In genomic region chr2:61810203-61810602, GRCh38 we compare ENCODE assay signal across 7 cellular contexts. TPM values are rescaled to one million over a fixed set of nuclear protein-coding genes. Genes with fewer than 3 reads are reported as not detected.
DNase-seq lines count a peak whose midpoint lies in the region; ATAC-seq, FAIRE-seq and TF ChIP-seq lines count a peak whose summit lies in the region.
"Not testable (repeated sequence)": the region's sequence is repeated elsewhere in the genome, so short reads cannot be mapped to it uniquely, and the experiment has no call there.

No MANE protein-coding gene starts in this region.

- intact Hi-C loops in activated B cell treated with CpG ODN at 0.5 μM for 24 hours (cut with micrococcal nuclease); K562 (cut with micrococcal nuclease): not testable (repeated sequence)

- not testable (repeated sequence) for H3K9me3 ChIP-seq in K562 (replicated peaks; ENCODE audit: control insufficient read depth, insufficient read depth, low read depth, low read length)

- FAIRE-seq in GM18507 (lab: Jason Lieb, UNC): peak; percentile 39
- not testable (repeated sequence) for FAIRE-seq in K562 (lab: Jason Lieb, UNC)

- not testable (repeated sequence) for H3K4me3 ChIP-seq in GM12865 (ENCODE audit: low read depth, low read length); NB4 (ENCODE audit: low read depth, low read length); K562

- H3K36me3 ChIP-seq in K562 (ENCODE audit: control insufficient read depth, insufficient read depth, low read length): not testable (repeated sequence)

- TF ChIP-seq POLR2A in NB4 (IDR thresholded peaks at IDR 0.05; ENCODE audit: extremely low read depth, insufficient read length); K562 (conservative IDR thresholded peaks at IDR 0.05): not testable (repeated sequence)

- not testable (repeated sequence) for TF ChIP-seq EP300 in K562 (IDR thresholded peaks at IDR 0.05; ENCODE audit: low read length)

- not testable (repeated sequence) for H3K27ac Mint-ChIP-seq in activated B cell treated with CpG ODN at 0.5 μM for 24 hours; stimulated activated memory B cell treated with anti-CD40 and anti-IgM and Interleukin-4, amounts not matched to agents 10 μg/mL and 1 μg/mL and 100 μg/mL, for 72 hours

- CTCF ChIA-PET in activated B cell treated with CpG ODN at 0.5 μM for 24 hours (lab: Charles Lee): interaction anchor here (0.5 kb wide), 1 partner anchor 16 kb away, joined by 3 read pairs; no protein-coding TSS in a partner anchor
- CTCF ChIA-PET in K562 (lab: Yijun Ruan, JAX; ENCODE audit: low intra/inter-chr PET ratio): not testable (repeated sequence)

- ATAC-seq in activated B cell treated with CpG ODN at 0.5 μM for 24 hours (ENCODE audit: low read depth): peak; percentile 31
- not testable (repeated sequence) for ATAC-seq in K562
- peak; percentile 39 for ATAC-seq in stimulated activated memory B cell treated with anti-CD40 and anti-IgM and Interleukin-4, amounts not matched to agents 10 μg/mL and 1 μg/mL and 100 μg/mL, for 72 hours

- in situ Hi-C loops in K562 (cut with MboI): not testable (repeated sequence)

- H3K4me1 ChIP-seq in K562 (replicated peaks in 1 of 2; ENCODE audit: control insufficient read depth in 2 of 2, insufficient read depth in 2 of 2, low read length in 2 of 2): not testable (repeated sequence)

- TF ChIP-seq CTCF in GM12865 (IDR thresholded peaks at IDR 0.05; ENCODE audit: insufficient read depth, low read depth, low read length, missing control alignments); NB4 (IDR thresholded peaks at IDR 0.05; ENCODE audit: low read depth, low read length); activated B cell treated with CpG ODN at 0.5 μM for 24 hours (IDR thresholded peaks at IDR 0.05); K562 (IDR thresholded peaks at IDR 0.05 in 2 of 3, conservative IDR thresholded peaks at IDR 0.05 in 1 of 3; ENCODE audit: insufficient read depth in 2 of 3, low read depth in 1 of 3, low read length in 3 of 3): not testable (repeated sequence)

- not testable (repeated sequence) for H2AFZ ChIP-seq in K562 (ENCODE audit: low read depth, low read length)

- H3K9me1 ChIP-seq in K562 (ENCODE audit: control insufficient read depth, insufficient read depth, low read length): not testable (repeated sequence)

- H3K9ac ChIP-seq in K562 (ENCODE audit: insufficient read depth in 1 of 2, low read depth in 2 of 2, low read length in 2 of 2): not testable (repeated sequence)

- not testable (repeated sequence) for H3K9me3 Mint-ChIP-seq in activated B cell treated with CpG ODN at 0.5 μM for 24 hours; stimulated activated memory B cell treated with anti-CD40 and anti-IgM and Interleukin-4, amounts not matched to agents 10 μg/mL and 1 μg/mL and 100 μg/mL, for 72 hours

- H4K20me1 ChIP-seq in K562 (replicated peaks; ENCODE audit: control insufficient read depth, insufficient read depth, low read length): not testable (repeated sequence)

- not testable (repeated sequence) for H3K27ac ChIP-seq in K562 (ENCODE audit: extremely low read depth, low read depth, low read length)

- H3K4me1 Mint-ChIP-seq in activated B cell treated with CpG ODN at 0.5 μM for 24 hours: not testable (repeated sequence)
- H3K4me1 Mint-ChIP-seq in stimulated activated memory B cell treated with anti-CD40 and anti-IgM and Interleukin-4, amounts not matched to agents 10 μg/mL and 1 μg/mL and 100 μg/mL, for 72 hours: peaks cover 16% of the 10 kb centered on the region

- BruUV-seq in K562 (replicated peaks; lab: Mats Ljungman, UMichigan): not testable (repeated sequence)

- not testable (repeated sequence) for H3K27me3 Mint-ChIP-seq in activated B cell treated with CpG ODN at 0.5 μM for 24 hours; stimulated activated memory B cell treated with anti-CD40 and anti-IgM and Interleukin-4, amounts not matched to agents 10 μg/mL and 1 μg/mL and 100 μg/mL, for 72 hours

- not testable (repeated sequence) for H3K79me2 ChIP-seq in K562 (ENCODE audit: control insufficient read depth, insufficient read depth, low read length)

- POLR2A ChIA-PET in activated B cell treated with CpG ODN at 0.5 μM for 24 hours (lab: Charles Lee): interaction anchor here (0.6 kb wide), 1 partner anchor 35 kb away, joined by 3 read pairs; no protein-coding TSS in a partner anchor
- POLR2A ChIA-PET in K562 (lab: Yijun Ruan, JAX): interaction anchor here (0.6 kb wide), 3 partner anchors 29 to 1088 kb away, joined by 3 read pairs; no protein-coding TSS in a partner anchor

- DNase-seq in GM12865 (ENCODE audit: low read depth) (peak; percentile 19), NB4 (ENCODE audit: low read depth) (peak; percentile 53), germinal center (ENCODE audit: low spot score) (peak; percentile 12)
- DNase-seq in GM18507 (ENCODE audit: extremely low spot score, insufficient read length, low read depth); activated B cell treated with CpG ODN at 0.5 μM for 24 hours; K562 (ENCODE audit: extremely low read depth in 1 of 4, low spot score in 3 of 4): not testable (repeated sequence)

- H3K36me3 Mint-ChIP-seq in activated B cell treated with CpG ODN at 0.5 μM for 24 hours (ENCODE audit: low read depth); stimulated activated memory B cell treated with anti-CD40 and anti-IgM and Interleukin-4, amounts not matched to agents 10 μg/mL and 1 μg/mL and 100 μg/mL, for 72 hours: not testable (repeated sequence)

- not testable (repeated sequence) for H3K4me2 ChIP-seq in K562 (ENCODE audit: insufficient read depth, low read length)

- not testable (repeated sequence) for H3K4me3 Mint-ChIP-seq in activated B cell treated with CpG ODN at 0.5 μM for 24 hours; stimulated activated memory B cell treated with anti-CD40 and anti-IgM and Interleukin-4, amounts not matched to agents 10 μg/mL and 1 μg/mL and 100 μg/mL, for 72 hours

- WGBS in K562 (ENCODE audit: insufficient coverage, low coverage, missing lambda C conversion rate): 0% methylated on average over 1 of the region's 1 CpG

- TF ChIP-seq RAD21 in K562 (CRISPR knock-in tag; conservative IDR thresholded peaks at IDR 0.05 in 1 of 2, IDR thresholded peaks at IDR 0.05 in 1 of 2): not testable (repeated sequence)

- H3K27me3 ChIP-seq in K562 (ENCODE audit: control insufficient read depth in 2 of 2, insufficient read depth in 2 of 2, low read length in 2 of 2): peaks cover 10 to 27% of the 10 kb centered on the region in 2 experiments

TF ChIP-seq in K562, 482 proteins besides CTCF, POLR2A, EP300 and RAD21:
- TF ChIP-seq SPI1 (IDR thresholded peaks at IDR 0.05; ENCODE audit: borderline replicate concordance, low read depth, low read length): peak; percentile 22; the same call in 1 of the 2 replicates

RNA-seq across cellular contexts. Expression of gene FAM161A, which starts 43.7 kb away (rescaled TPM):
- total RNA-seq in activated B cell treated with CpG ODN at 0.5 μM for 24 hours: 2.5 TPM in 2 replicates
- 0.53 and 2.1 TPM in 2 replicates for total RNA-seq in K562 (2011; cell fraction: chromatin; rRNA removed; ENCODE audit: low replicate concordance)
- 0.33 and 0.66 TPM in 2 replicates for total RNA-seq in K562 (2011; cell fraction: nucleolus; rRNA removed)
- total RNA-seq in K562 (2011; cell fraction: nucleoplasm; rRNA removed): 0.46 and 0.59 TPM in 2 replicates
- total RNA-seq in K562 (2014; rRNA removed): 0.27 and 0.82 TPM in 2 replicates
- 1.4 and 1.6 TPM in 2 replicates for total RNA-seq in K562 (2014; rRNA removed; fragmentation: Illumina TruSeq; extraction: Trizol)
- total RNA-seq in K562 (2015; rRNA removed; fragmentation: Illumina TruSeq; extraction: Trizol): 1.0 and 1.4 TPM in 2 replicates
- total RNA-seq in K562 (2021): 0.72 and 0.80 TPM in 2 replicates
- 0.35 and 0.45 TPM in 2 replicates for polyA plus RNA-seq in K562 (2011; rRNA removed)
- polyA plus RNA-seq in K562 (2011; cell fraction: cytosol; rRNA removed): 0.04 and 0.15 TPM in 2 replicates
- polyA plus RNA-seq in K562 (2011; cell fraction: nucleus; rRNA removed): 0.37 and 0.58 TPM in 2 replicates
- 0.40 and 0.57 TPM in 2 replicates for polyA plus RNA-seq in K562 (2012)
- polyA plus RNA-seq in K562 (2014; fragmentation: Illumina TruSeq; extraction: Trizol): 1.00 and 1.0 TPM in 2 replicates
- under 1 TPM; 0.29 to 0.39 TPM for polyA plus RNA-seq in K562 (2014; fragmentation: Nextera tagmentation; extraction: Ambion mirVana)
- 0.63 and 1.3 TPM in 2 replicates for polyA plus RNA-seq in K562 (2014; rRNA removed)
- polyA minus RNA-seq in K562 (2011; rRNA and poly(A)+ RNA removed): 0.46 and 0.51 TPM in 2 replicates
- polyA minus RNA-seq in K562 (2011; cell fraction: cytosol; rRNA and poly(A)+ RNA removed): not detected in 2 replicates
- 0.40 and 0.67 TPM in 2 replicates for polyA minus RNA-seq in K562 (2011; cell fraction: nucleus; rRNA and poly(A)+ RNA removed)
